In the genomic region with DNA sequence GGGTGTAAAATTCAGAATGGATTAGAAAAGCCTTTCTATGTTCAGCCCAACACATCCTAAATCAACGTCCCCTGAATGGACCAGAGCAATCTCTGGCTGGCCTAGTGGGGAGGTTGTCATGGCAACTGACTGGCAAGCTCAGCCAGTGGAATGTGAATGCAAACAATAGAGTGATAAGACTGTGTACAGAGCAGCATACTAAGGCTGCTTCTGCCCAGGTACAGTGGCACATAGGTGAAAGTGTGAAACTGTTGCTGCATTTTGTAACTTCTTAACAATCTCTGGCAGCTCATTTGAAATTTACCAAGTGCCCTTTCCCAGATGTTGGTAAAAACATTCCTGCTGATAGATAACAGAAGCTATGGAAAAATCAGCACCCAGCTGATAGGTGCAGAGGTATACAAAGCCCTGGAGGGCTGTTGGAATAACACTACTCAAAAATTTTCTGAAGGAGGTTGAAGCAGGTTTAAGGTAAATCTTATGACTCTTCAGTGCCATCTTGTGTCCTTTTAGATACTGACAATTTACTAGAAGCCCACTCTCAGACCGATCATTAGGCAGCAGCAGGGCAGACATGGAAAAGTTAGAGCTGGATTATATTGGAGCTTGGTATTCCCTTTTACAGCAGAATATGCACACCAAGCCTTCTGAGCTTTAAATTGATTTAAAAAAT, we compare ENCODE assay signal across 8 cellular contexts.
DNase-seq lines count a peak whose midpoint lies in the region; ATAC-seq, FAIRE-seq and TF ChIP-seq lines count a peak whose summit lies in the region.

No MANE protein-coding gene starts in this region.

- peak; percentile 72 for FAIRE-seq in HepG2 (lab: Jason Lieb, UNC)

- H3K4me3 ChIP-seq in colonic mucosa = no peak overlapping the region
- no peak overlapping the region for H3K4me3 ChIP-seq in HepG2 (replicated peaks in 1 of 3; ENCODE audit: insufficient read depth in 1 of 3, low read depth in 2 of 3, low read length in 3 of 3)

- H4K20me1 ChIP-seq in HepG2 (ENCODE audit: insufficient read depth, low read length) = no peaks in the 10 kb centered on the region

- TF ChIP-seq RAD21 in HepG2 (CRISPR knock-in tag; IDR thresholded peaks at IDR 0.05) = no peak

- H3K9me3 ChIP-seq in colonic mucosa (no peaks in the 10 kb centered on the region), HepG2 (ENCODE audit: low read length) (no peaks in the 10 kb centered on the region)

- no peaks in the 10 kb centered on the region for H3K4me1 ChIP-seq in colonic mucosa
- H3K4me1 ChIP-seq in HepG2 (ENCODE audit: insufficient read depth, low read length) = peaks cover 9% of the 10 kb centered on the region

- in situ Hi-C loops in HepG2 (cut with HindIII; ENCODE audit: extremely low pct_ligation_motif_present, low pct_unique_long_range_greater_than_20kb) = no loop called here

- ATAC-seq in HG02571 (IDR thresholded peaks at IDR 0.05; ENCODE audit: unreplicated experiment) (peak; percentile 45), HepG2 (peak; percentile 100), HG02973 (IDR thresholded peaks at IDR 0.05; ENCODE audit: unreplicated experiment) (no peak)

- H3K9ac ChIP-seq in colonic mucosa (ENCODE audit: low read depth in 2 of 2, low read length in 2 of 2) (no peak overlapping the region), HepG2 (ENCODE audit: insufficient read depth, low read depth, low read length) (no peak overlapping the region)

- BruUV-seq in HepG2 (replicated peaks; lab: Mats Ljungman, UMichigan) = no TSS peak

- WGBS in HepG2 (ENCODE audit: low lambda C conversion rate) = 2% methylated on average over 2 of the region's 2 CpGs

- DNase-seq in GDM1 (lab: John Stamatoyannopoulos, UW) (peak; percentile 4), NCI-H82 (lab: John Stamatoyannopoulos, UW) (peak; percentile 80), colonic mucosa (peak; percentile 28), HepG2 (ENCODE audit: low spot score) (peak; percentile 87), NCI-H187 (lab: John Stamatoyannopoulos, UW) (no peak)
- DNase-seq in effector CD4-positive, alpha-beta T cell = no peak

- TF ChIP-seq EP300 in HepG2 (IDR thresholded peaks at IDR 0.05; ENCODE audit: low read depth in 2 of 2, low read length in 2 of 2) = peak in 1 of 2 experiments; percentile 42; a peak in 1 of 4 replicates
- TF ChIP-seq EP300 in HepG2 (CRISPR knock-in tag; IDR thresholded peaks at IDR 0.05; ENCODE audit: borderline replicate concordance) = no peak

- no peak for TF ChIP-seq CTCF in colonic mucosa (IDR thresholded peaks at IDR 0.05)
- peak; percentile 51 for TF ChIP-seq CTCF in HepG2 (CRISPR knock-in tag; IDR thresholded peaks at IDR 0.05)

- no peaks in the 10 kb centered on the region for H3K27me3 ChIP-seq in colonic mucosa
- H3K27me3 ChIP-seq in HepG2 (ENCODE audit: control insufficient read depth in 1 of 2, insufficient read depth in 2 of 2, low read length in 2 of 2) = no peaks in the 10 kb centered on the region

- no peak for TF ChIP-seq POLR2A in HepG2 (IDR thresholded peaks at IDR 0.05; ENCODE audit: insufficient read depth in 1 of 2, low read depth in 2 of 2, low read length in 2 of 2)

- H3K36me3 ChIP-seq in colonic mucosa (no peaks in the 10 kb centered on the region), HepG2 (replicated peaks in 1 of 2; ENCODE audit: control insufficient read depth in 1 of 2, insufficient read depth in 2 of 2, low read length in 2 of 2) (no peaks in the 10 kb centered on the region)

- intact Hi-C loops in colonic mucosa (cut with DNase I) = loop anchor here (5.0 kb wide), 1 partner anchor 348 kb away; no protein-coding TSS in a partner anchor
- intact Hi-C loops in HepG2 (cut with micrococcal nuclease; ENCODE audit: unreplicated experiment) = loop anchor here (1.0 to 5.0 kb wide), 2 partner anchors 352 to 1073 kb away; no protein-coding TSS in a partner anchor

- H3K79me2 ChIP-seq in HepG2 (ENCODE audit: insufficient read depth, low read length) = no peaks in the 10 kb centered on the region

- H2AFZ ChIP-seq in HepG2 (ENCODE audit: low read length) = no peak overlapping the region

- H3K27ac ChIP-seq in colonic mucosa (no peak overlapping the region), HepG2 (ENCODE audit: extremely low read length, insufficient read depth, low read length) (no peak overlapping the region)

- POLR2A ChIA-PET in HepG2 (lab: Yijun Ruan, JAX) = no interaction called here

- CTCF ChIA-PET in HepG2 (lab: Yijun Ruan, JAX; ENCODE audit: low intra/inter-chr PET ratio, low total read pairs) = interaction anchor here (1.7 kb wide), 1 partner anchor 352 kb away, joined by 12 read pairs; no protein-coding TSS in a partner anchor

- no peak overlapping the region for H3K4me2 ChIP-seq in HepG2 (ENCODE audit: low read depth, low read length)

TF ChIP-seq in HepG2, 621 proteins besides CTCF, POLR2A, EP300 and RAD21 (continues in another document):
- TF ChIP-seq ATF7-NPFF (CRISPR knock-in tag; IDR thresholded peaks at IDR 0.05; ENCODE audit: low read depth) (no peak), ZNF629 (CRISPR knock-in tag; conservative IDR thresholded peaks at IDR 0.05) (no peak), NFKBIZ (CRISPR knock-in tag; IDR thresholded peaks at IDR 0.05) (no peak), TP53 (CRISPR knock-in tag; conservative IDR thresholded peaks at IDR 0.05) (no peak), SAP130 (CRISPR knock-in tag; IDR thresholded peaks at IDR 0.05; ENCODE audit: low read depth) (0 out of 2 replicates have a peak, but pooled peaks have one; percentile 13), SOX13 (IDR thresholded peaks at IDR 0.05) (0 out of 2 replicates have a peak, but pooled peaks have one; percentile 37), SOX13 (CRISPR knock-in tag; conservative IDR thresholded peaks at IDR 0.05 in 1 of 2, IDR thresholded peaks at IDR 0.05 in 1 of 2) (peak in 1 of 2 experiments; percentile 84; a peak in 2 of 4 replicates), RARA (CRISPR knock-in tag; IDR thresholded peaks at IDR 0.05) (peak; percentile 29; the same call in 1 of the 2 replicates)
- TF ChIP-seq, protein P1, sequence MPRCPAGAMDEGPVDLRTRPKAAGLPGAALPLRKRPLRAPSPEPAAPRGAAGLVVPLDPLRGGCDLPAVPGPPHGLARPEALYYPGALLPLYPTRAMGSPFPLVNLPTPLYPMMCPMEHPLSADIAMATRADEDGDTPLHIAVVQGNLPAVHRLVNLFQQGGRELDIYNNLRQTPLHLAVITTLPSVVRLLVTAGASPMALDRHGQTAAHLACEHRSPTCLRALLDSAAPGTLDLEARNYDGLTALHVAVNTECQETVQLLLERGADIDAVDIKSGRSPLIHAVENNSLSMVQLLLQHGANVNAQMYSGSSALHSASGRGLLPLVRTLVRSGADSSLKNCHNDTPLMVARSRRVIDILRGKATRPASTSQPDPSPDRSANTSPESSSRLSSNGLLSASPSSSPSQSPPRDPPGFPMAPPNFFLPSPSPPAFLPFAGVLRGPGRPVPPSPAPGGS (CRISPR knock-in tag; IDR thresholded peaks at IDR 0.05) = no peak
- TF ChIP-seq, protein P2, sequence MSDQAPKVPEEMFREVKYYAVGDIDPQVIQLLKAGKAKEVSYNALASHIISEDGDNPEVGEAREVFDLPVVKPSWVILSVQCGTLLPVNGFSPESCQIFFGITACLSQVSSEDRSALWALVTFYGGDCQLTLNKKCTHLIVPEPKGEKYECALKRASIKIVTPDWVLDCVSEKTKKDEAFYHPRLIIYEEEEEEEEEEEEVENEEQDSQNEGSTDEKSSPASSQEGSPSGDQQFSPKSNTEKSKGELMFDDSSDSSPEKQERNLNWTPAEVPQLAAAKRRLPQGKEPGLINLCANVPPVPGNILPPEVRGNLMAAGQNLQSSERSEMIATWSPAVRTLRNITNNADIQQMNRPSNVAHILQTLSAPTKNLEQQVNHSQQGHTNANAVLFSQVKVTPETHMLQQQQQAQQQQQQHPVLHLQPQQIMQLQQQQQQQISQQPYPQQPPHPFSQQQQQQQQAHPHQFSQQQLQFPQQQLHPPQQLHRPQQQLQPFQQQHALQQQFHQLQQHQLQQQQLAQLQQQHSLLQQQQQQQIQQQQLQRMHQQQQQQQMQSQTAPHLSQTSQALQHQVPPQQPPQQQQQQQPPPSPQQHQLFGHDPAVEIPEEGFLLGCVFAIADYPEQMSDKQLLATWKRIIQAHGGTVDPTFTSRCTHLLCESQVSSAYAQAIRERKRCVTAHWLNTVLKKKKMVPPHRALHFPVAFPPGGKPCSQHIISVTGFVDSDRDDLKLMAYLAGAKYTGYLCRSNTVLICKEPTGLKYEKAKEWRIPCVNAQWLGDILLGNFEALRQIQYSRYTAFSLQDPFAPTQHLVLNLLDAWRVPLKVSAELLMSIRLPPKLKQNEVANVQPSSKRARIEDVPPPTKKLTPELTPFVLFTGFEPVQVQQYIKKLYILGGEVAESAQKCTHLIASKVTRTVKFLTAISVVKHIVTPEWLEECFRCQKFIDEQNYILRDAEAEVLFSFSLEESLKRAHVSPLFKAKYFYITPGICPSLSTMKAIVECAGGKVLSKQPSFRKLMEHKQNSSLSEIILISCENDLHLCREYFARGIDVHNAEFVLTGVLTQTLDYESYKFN (CRISPR knock-in tag; conservative IDR thresholded peaks at IDR 0.05) = peak; percentile 72
- TF ChIP-seq, protein P3, sequence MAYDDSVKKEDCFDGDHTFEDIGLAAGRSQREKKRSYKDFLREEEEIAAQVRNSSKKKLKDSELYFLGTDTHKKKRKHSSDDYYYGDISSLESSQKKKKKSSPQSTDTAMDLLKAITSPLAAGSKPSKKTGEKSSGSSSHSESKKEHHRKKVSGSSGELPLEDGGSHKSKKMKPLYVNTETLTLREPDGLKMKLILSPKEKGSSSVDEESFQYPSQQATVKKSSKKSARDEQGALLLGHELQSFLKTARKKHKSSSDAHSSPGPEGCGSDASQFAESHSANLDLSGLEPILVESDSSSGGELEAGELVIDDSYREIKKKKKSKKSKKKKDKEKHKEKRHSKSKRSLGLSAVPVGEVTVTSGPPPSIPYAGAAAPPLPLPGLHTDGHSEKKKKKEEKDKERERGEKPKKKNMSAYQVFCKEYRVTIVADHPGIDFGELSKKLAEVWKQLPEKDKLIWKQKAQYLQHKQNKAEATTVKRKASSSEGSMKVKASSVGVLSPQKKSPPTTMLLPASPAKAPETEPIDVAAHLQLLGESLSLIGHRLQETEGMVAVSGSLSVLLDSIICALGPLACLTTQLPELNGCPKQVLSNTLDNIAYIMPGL (CRISPR knock-in tag; IDR thresholded peaks at IDR 0.05; ENCODE audit: borderline replicate concordance in 1 of 2, low read depth in 1 of 2) = no peak

Comparison
In these comparisons a context has a peak if more than half of its experiments do, and no peak if none do; other contexts are left out.
1. DNase-seq: peak in GDM1 (single experiment), NCI-H82 (single experiment), colonic mucosa (single experiment) and HepG2 (single experiment); none in NCI-H187 (0 of 2) and effector CD4-positive, alpha-beta T cell (single experiment).